In genomic region chr3:122260206-122260605, GRCh38 we compare ENCODE assay signal across 20 cellular contexts.
"Had no signal": no experiment of that assay in that cellular context is flagged by ENCODE, and none has a peak within 500 bp of the region (broad histone marks: within the 10 kb centered on the region; RNA-seq: fewer than 3 reads in every experiment).

No MANE protein-coding gene starts in this region.

- H3K4me3 ChIP-seq: coronary artery, dorsolateral prefrontal cortex, esophagus muscularis mucosa, gastrocnemius medialis, heart right ventricle, mucosa of descending colon, sigmoid colon, skin epidermis, stomach, thoracic aorta had no signal

- H3K36me3 ChIP-seq: esophagus muscularis mucosa, gastrocnemius medialis, heart right ventricle, neutrophil, sigmoid colon, stomach, thoracic aorta had no signal

- H3K4me3 Mint-ChIP-seq: naive thymus-derived CD8-positive, alpha-beta T cell had no signal

- H3K27ac ChIP-seq: coronary artery, dorsolateral prefrontal cortex, esophagus muscularis mucosa, gastrocnemius medialis, heart right ventricle, neutrophil, sigmoid colon, skin epidermis, stomach, thoracic aorta had no signal

- H3K4me1 ChIP-seq: stomach had no signal

- H3K9me3 ChIP-seq: esophagus muscularis mucosa, gastrocnemius medialis, heart right ventricle, mucosa of descending colon, neutrophil, sigmoid colon, stomach, thoracic aorta had no signal

- DNase-seq: dorsolateral prefrontal cortex; effector CD8-positive, alpha-beta T cell; gastrocnemius medialis; heart right ventricle; islet precursor cell; left ventricle myocardium superior; mucosa of descending colon; naive thymus-derived CD8-positive, alpha-beta T cell; posterior cingulate gyrus; sigmoid colon; stimulated activated CD4-positive, alpha-beta T cell treated with anti-CD3 and anti-CD28 coated beads, Interleukin-2, amount 100 ng/mL, for 24 hours; stimulated activated naive CD4-positive, alpha-beta T cell; stomach; substantia nigra; trophoblast cell had no signal

- H3K36me3 Mint-ChIP-seq: naive thymus-derived CD8-positive, alpha-beta T cell had no signal

- H3K27me3 ChIP-seq: gastrocnemius medialis, neutrophil, sigmoid colon had no signal

- H3K9me3 Mint-ChIP-seq: naive thymus-derived CD8-positive, alpha-beta T cell had no signal

- ATAC-seq: gastrocnemius medialis; heart right ventricle; left ventricle myocardium superior; mucosa of descending colon; naive thymus-derived CD8-positive, alpha-beta T cell had no signal
